ENCODE assay signal across 1 cellular context in genomic region chr9:111433082-111433481, GRCh38.
TF ChIP-seq lines count a peak whose summit lies in the region.

No MANE protein-coding gene starts in this region.

TF ChIP-seq in GM23338, 12 proteins besides CTCF, POLR2A, EP300 and RAD21:
- TF ChIP-seq ZNF462 (CRISPR knock-in tag; IDR thresholded peaks at IDR 0.05) (no peak), ZNF331 (CRISPR knock-in tag; IDR thresholded peaks at IDR 0.05; ENCODE audit: low read depth) (no peak), JUNB (IDR thresholded peaks at IDR 0.05; ENCODE audit: unreplicated experiment) (no peak), EZH2phosphoT487 (IDR thresholded peaks at IDR 0.05; ENCODE audit: unreplicated experiment) (no peak), REST (IDR thresholded peaks at IDR 0.05; ENCODE audit: unreplicated experiment) (no peak), STAT1 (IDR thresholded peaks at IDR 0.05; ENCODE audit: unreplicated experiment) (no peak), ZNF114 (CRISPR knock-in tag; IDR thresholded peaks at IDR 0.05) (no peak), ETS1 (IDR thresholded peaks at IDR 0.05) (no peak), POLR2AphosphoS5 (IDR thresholded peaks at IDR 0.05; ENCODE audit: low read depth) (no peak)
